14 cellular contexts compared by ENCODE assay signal in the genomic region with DNA sequence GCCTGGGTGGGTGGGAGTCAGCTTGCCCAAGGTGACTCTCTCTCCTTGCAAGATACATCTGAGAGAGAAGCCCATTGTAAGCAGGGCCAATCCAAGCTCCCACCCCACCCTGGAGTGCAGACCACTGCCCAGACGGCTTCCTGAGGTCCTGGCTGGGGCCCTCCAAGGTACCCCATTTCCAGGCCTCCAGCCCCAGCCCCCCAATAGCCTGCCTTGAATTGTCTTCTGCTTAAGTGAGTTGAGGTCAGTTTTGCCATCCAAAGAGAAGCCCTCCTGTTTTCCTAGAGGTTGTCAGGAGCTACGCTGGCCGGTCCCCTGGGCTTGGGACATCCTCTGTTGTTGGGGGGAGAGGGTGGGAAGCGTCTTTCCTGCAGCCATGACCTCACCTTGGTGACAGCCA. TPM values are rescaled to one million over a fixed set of nuclear protein-coding genes. Genes with fewer than 3 reads are reported as not detected.
"Had no signal": no experiment of that assay in that cellular context is flagged by ENCODE, and none has a peak within 500 bp of the region (broad histone marks: within the 10 kb centered on the region; RNA-seq: fewer than 3 reads in every experiment).

No MANE protein-coding gene starts in this region.

- FAIRE-seq: endothelial cell of umbilical vein had no signal

- H3K4me3 ChIP-seq: SJCRH30, uterus had no signal

- ATAC-seq: activated CD8-positive, alpha-beta memory T cell treated with anti-CD3 and anti-CD28 coated beads, Interleukin-2, amount 10 ng/mL, durations not matched to agents 7 days and 5 days; stimulated activated effector memory CD8-positive, alpha-beta T cell treated with anti-CD3 and anti-CD28 coated beads, Interleukin-12 subunit alpha, Interleukin-12 subunit beta, amount 100 ng/mL, for 72 hours had no signal

- H3K27ac ChIP-seq: neutrophil, SJCRH30 had no signal

- H3K36me3 ChIP-seq: neutrophil, SJCRH30, uterus had no signal

- H3K4me1 ChIP-seq: SJCRH30 had no signal

- DNase-seq: activated CD4-positive, alpha-beta T cell treated with anti-CD3 and anti-CD28 coated beads, Interleukin-2, amount 50 U/mL, for 48 hours; activated CD4-positive, CD25-positive, alpha-beta regulatory T cell treated with anti-CD3 and anti-CD28 coated beads, Interleukin-2, amount 50 U/mL, for 72 hours; activated CD8-positive, alpha-beta memory T cell treated with anti-CD3 and anti-CD28 coated beads, Interleukin-2, amount 10 ng/mL, durations not matched to agents 7 days and 5 days; activated T-cell treated with anti-CD3 and anti-CD28 coated beads, Interleukin-2, amount 50 U/mL, for 24 hours; central memory CD4-positive, alpha-beta T cell; cortex of kidney; effector CD4-positive, alpha-beta T cell; foreskin melanocyte; SJCRH30; stimulated activated CD4-positive, alpha-beta T cell treated with anti-CD3 and anti-CD28 coated beads, Interleukin-1b, Interleukin-23, amount 100 ng/mL, for 48 hours had no signal

- H3K27me3 ChIP-seq: neutrophil, SJCRH30, uterus had no signal

- H3K9me3 ChIP-seq: neutrophil, SJCRH30, uterus had no signal

RNA-seq across cellular contexts. Expression of gene ADAMTS2, which starts 52.6 kb away (rescaled TPM):
- total RNA-seq: activated CD8-positive, alpha-beta memory T cell treated with anti-CD3 and anti-CD28 coated beads, Interleukin-2, amount 10 ng/mL, durations not matched to agents 7 days and 5 days; endothelial cell of umbilical vein; SJCRH30 had no signal
- polyA plus RNA-seq: endothelial cell of umbilical vein had no signal
